In genomic region chr1:12153181-12153785, GRCh38 we compare ENCODE assay signal across 9 cellular contexts. TPM values are rescaled to one million over a fixed set of nuclear protein-coding genes. Genes with fewer than 3 reads are reported as not detected.
A peak's percentile ranks its signal among the peaks of the same experiment; 100 is the strongest.
DNase-seq lines count a peak whose midpoint lies in the region; ATAC-seq, FAIRE-seq and TF ChIP-seq lines count a peak whose summit lies in the region.
"Had no signal": no experiment of that assay in that cellular context is flagged by ENCODE, and none has a peak within 500 bp of the region (broad histone marks: within the 10 kb centered on the region; RNA-seq: fewer than 3 reads in every experiment).

No MANE protein-coding gene starts in this region.

- H3K9ac ChIP-seq in MM.1S (ENCODE audit: low read length), result no peak overlapping the region
- H3K9ac ChIP-seq: KMS-11 had no signal

- no peaks in the 10 kb centered on the region for H3F3A ChIP-seq in MM.1S (ENCODE audit: insufficient read depth, low read length)

- TF ChIP-seq CTCF in MM.1S (IDR thresholded peaks at IDR 0.05; ENCODE audit: low read length), result no peak

- DNase-seq in EL (peak; percentile 97), HTR-8/SVneo (ENCODE audit: insufficient read length, low spot score) (peak; percentile 53), left lobe of liver (ENCODE audit: low spot score) (no peak), NCI-H2081 treated with DMSO at 0.1 percent for 48 hours (lab: John Stamatoyannopoulos, UW) (no peak), H7 (no peak), MM.1S (no peak)

- FAIRE-seq in HTR-8/SVneo (lab: Jason Lieb, UNC), result no peak

- no peaks in the 10 kb centered on the region for H3K9me3 ChIP-seq in MM.1S (replicated peaks; ENCODE audit: insufficient read depth, low read length)

- no peaks in the 10 kb centered on the region for H4K20me1 ChIP-seq in MM.1S (ENCODE audit: insufficient read depth, low read length)

- H3K4me1 ChIP-seq in MM.1S (ENCODE audit: low read length), result peaks cover 12% of the 10 kb centered on the region

- H2AFZ ChIP-seq in MM.1S (ENCODE audit: low read length), result no peak overlapping the region

- H3K4me2 ChIP-seq in MM.1S (ENCODE audit: low read depth, low read length), result no peak overlapping the region
- H3K4me2 ChIP-seq: KMS-11 had no signal

- H3K27ac ChIP-seq in adipose tissue (ENCODE audit: low read depth, low read length), result peak overlapping the region; percentile 97
- H3K27ac ChIP-seq in MM.1S (ENCODE audit: low read length), result no peak overlapping the region
- H3K27ac ChIP-seq: KMS-11 had no signal

- H3K36me3 ChIP-seq in H7 (replicated peaks; ENCODE audit: control insufficient read depth, insufficient read depth, low read length), result no peaks in the 10 kb centered on the region
- no peaks in the 10 kb centered on the region for H3K36me3 ChIP-seq in MM.1S (replicated peaks; ENCODE audit: insufficient read depth, low read length)

- H3K27me3 ChIP-seq in H7 (ENCODE audit: control insufficient read depth, insufficient read depth, low read length), result no peaks in the 10 kb centered on the region; the same call in 1 of the 2 replicates
- H3K27me3 ChIP-seq in MM.1S (replicated peaks; ENCODE audit: insufficient read depth, low read length), result no peaks in the 10 kb centered on the region

- H3K79me2 ChIP-seq in MM.1S (ENCODE audit: low read length), result no peaks in the 10 kb centered on the region

- H3K9me2 ChIP-seq in MM.1S (replicated peaks; ENCODE audit: insufficient read depth, low read length), result no peaks in the 10 kb centered on the region

- WGBS in adipose tissue, 3 donors, result 35 to 56% (median 36%) methylated on average over 13 of the region's 13 CpGs

- no peak overlapping the region for H3K4me3 ChIP-seq in H7 (ENCODE audit: insufficient read depth, low read depth, low read length)
- H3K4me3 ChIP-seq in MM.1S (ENCODE audit: low read length), result no peak overlapping the region

- ATAC-seq in left lobe of liver (peak; percentile 24), GM19397 (IDR thresholded peaks at IDR 0.05; ENCODE audit: unreplicated experiment) (no peak)

RNA-seq across cellular contexts. Expression of gene TNFRSF1B, which starts 13.5 kb away (rescaled TPM):
- polyA plus RNA-seq in adipose tissue, result 10 to 100 TPM in 2 of 3 donors, 1 to 10 TPM in 1; 5.8 to 44.3 (median 21.4) TPM
- 16.8 TPM for total RNA-seq in left lobe of liver
- total RNA-seq in H7 (2014; rRNA removed; shearing (Covaris generic)), result 1.3 and 2.4 TPM in 2 replicates

Comparison
In these comparisons a context has a peak if more than half of its experiments do, and no peak if none do; other contexts are left out.
1. DNase-seq: peak in EL (single experiment) and HTR-8/SVneo (single experiment); none in left lobe of liver (single experiment), NCI-H2081 treated with DMSO at 0.1 percent for 48 hours (single experiment), H7 (single experiment) and MM.1S (single experiment).